12 cellular contexts compared by ENCODE assay signal in genomic region chr3:58350627-58351013, GRCh38. TPM values are rescaled to one million over a fixed set of nuclear protein-coding genes. Genes with fewer than 3 reads are reported as not detected.
DNase-seq lines count a peak whose midpoint lies in the region; ATAC-seq, FAIRE-seq and TF ChIP-seq lines count a peak whose summit lies in the region.
"Had no signal": no experiment of that assay in that cellular context is flagged by ENCODE, and none has a peak within 500 bp of the region (broad histone marks: within the 10 kb centered on the region; RNA-seq: fewer than 3 reads in every experiment).

No MANE protein-coding gene starts in this region.

- CTCF ChIA-PET in HCT116 (lab: Charles Lee): no interaction called here

- H3K9ac ChIP-seq in BLaER1 treated with 17β-estradiol and CSF1 and Interleukin-3, amounts not matched to agents 10 nM and 100 nM: peak overlapping the region; percentile 23 to 84 (median 77); a peak in 21 of 22 replicates
- H3K9ac ChIP-seq in HCT116 (ENCODE audit: low read length): no peak overlapping the region

- TF ChIP-seq POLR2A in HCT116 (IDR thresholded peaks at IDR 0.05; ENCODE audit: borderline replicate concordance, extremely low read depth, insufficient read depth, insufficient read length): no peak
- no peak for TF ChIP-seq POLR2A in GM12892 (IDR thresholded peaks at IDR 0.05; ENCODE audit: low read depth, low read length)

- H3K4me2 ChIP-seq in BLaER1 treated with 17β-estradiol and CSF1 and Interleukin-3, amounts not matched to agents 10 nM and 100 nM: peak overlapping the region; percentile 85 to 97 (median 94)
- H3K4me2 ChIP-seq in HCT116 (ENCODE audit: low read length): peak overlapping the region; percentile 22; the same call in 1 of the 2 replicates

- H3K79me2 ChIP-seq in HCT116 (ENCODE audit: insufficient read depth, low read length): no peaks in the 10 kb centered on the region

- H3K36me3 ChIP-seq in BLaER1 treated with 17β-estradiol and CSF1 and Interleukin-3, amounts not matched to agents 10 nM and 100 nM: peaks cover 5 to 45% (median 36%) of the 10 kb centered on the region in 11 experiments; a peak in 19 of 22 replicates
- H3K36me3 ChIP-seq in HCT116 (ENCODE audit: control insufficient read depth in 1 of 2, insufficient read depth in 2 of 2, low read length in 2 of 2): no peaks in the 10 kb centered on the region

- BruUV-seq in HCT116 (replicated peaks; lab: Mats Ljungman, UMichigan): no TSS peak

- POLR2A ChIA-PET in HCT116 (lab: Charles Lee): no interaction called here

- H3K36me3 Mint-ChIP-seq in T-helper 1 cell treated with Interleukin-12 subunit alpha and Interleukin-12 subunit beta and Interleukin-4 antibody, amounts not matched to agents 30 μg/mL and 1 μg/mL, for 36 hours (ENCODE audit: low read depth): peaks cover 16% of the 10 kb centered on the region

- no peaks in the 10 kb centered on the region for H3K27me3 ChIP-seq in BLaER1 treated with 17β-estradiol and CSF1 and Interleukin-3, amounts not matched to agents 10 nM and 100 nM
- no peaks in the 10 kb centered on the region for H3K27me3 ChIP-seq in HCT116 (ENCODE audit: insufficient read depth, low read length)

- intact Hi-C loops in HCT116 (cut with micrococcal nuclease): no loop called here

- H3K27ac Mint-ChIP-seq in T-helper 1 cell treated with Interleukin-12 subunit alpha and Interleukin-12 subunit beta and Interleukin-4 antibody, amounts not matched to agents 30 μg/mL and 1 μg/mL, for 36 hours: peak overlapping the region; percentile 91

- RAD21 ChIA-PET in HCT116 (lab: Charles Lee; ENCODE audit: low non-redundant PET in 1 of 2, low total read pairs in 2 of 2, uncharacterized antibody in 2 of 2, unreplicated experiment in 2 of 2): no interaction called here

- no peak for FAIRE-seq in GM12892 (lab: Jason Lieb, UNC)
- FAIRE-seq: H1, small intestine had no signal

- no peak for TF ChIP-seq CTCF in HCT116 (IDR thresholded peaks at IDR 0.05 in 2 of 3, conservative IDR thresholded peaks at IDR 0.05 in 1 of 3; ENCODE audit: borderline replicate concordance in 1 of 3, insufficient read depth in 1 of 3, low read depth in 2 of 3, low read length in 2 of 3)

- H3K27me3 Mint-ChIP-seq in T-helper 1 cell treated with Interleukin-12 subunit alpha and Interleukin-12 subunit beta and Interleukin-4 antibody, amounts not matched to agents 30 μg/mL and 1 μg/mL, for 36 hours (ENCODE audit: low read depth): no peaks in the 10 kb centered on the region
- H3K27me3 Mint-ChIP-seq: T-cell had no signal

- peaks cover 0 to 6% (median 0%) of the 10 kb centered on the region in 11 experiments; a peak in 3 of 22 replicates for H3K9me3 ChIP-seq in BLaER1 treated with 17β-estradiol and CSF1 and Interleukin-3, amounts not matched to agents 10 nM and 100 nM (replicated peaks in 1 of 11)
- no peaks in the 10 kb centered on the region for H3K9me3 ChIP-seq in HCT116 (ENCODE audit: control insufficient read depth in 1 of 2, insufficient read depth in 1 of 2, low read depth in 1 of 2, low read length in 2 of 2)

- H3K4me3 Mint-ChIP-seq in T-helper 1 cell treated with Interleukin-12 subunit alpha and Interleukin-12 subunit beta and Interleukin-4 antibody, amounts not matched to agents 30 μg/mL and 1 μg/mL, for 36 hours: peak overlapping the region; percentile 52
- H3K4me3 Mint-ChIP-seq: T-cell had no signal

- H2AFZ ChIP-seq in HCT116 (ENCODE audit: low read depth, low read length, poor library complexity, severe bottlenecking): no peak overlapping the region

- TF ChIP-seq RAD21 in HCT116 (IDR thresholded peaks at IDR 0.05; ENCODE audit: low read depth): no peak

- H3K4me3 ChIP-seq in BLaER1 treated with 17β-estradiol and CSF1 and Interleukin-3, amounts not matched to agents 10 nM and 100 nM: peak overlapping the region in 9 of 10 experiments; percentile 13 to 66 (median 50); a peak in 18 of 20 replicates
- H3K4me3 ChIP-seq in HCT116 (replicated peaks in 1 of 2; ENCODE audit: low read depth in 1 of 2, low read length in 2 of 2): no peak overlapping the region

- H3K27ac ChIP-seq in BLaER1 treated with 17β-estradiol and CSF1 and Interleukin-3, amounts not matched to agents 10 nM and 100 nM: peak overlapping the region; percentile 53 to 96 (median 89); a peak in 21 of 22 replicates
- H3K27ac ChIP-seq in HCT116 (ENCODE audit: low read depth, low read length): no peak overlapping the region

- H4K20me1 ChIP-seq in BLaER1 treated with 17β-estradiol and CSF1 and Interleukin-3, amounts not matched to agents 10 nM and 100 nM: peaks cover 0 to 77% (median 11%) of the 10 kb centered on the region in 11 experiments; a peak in 13 of 22 replicates
- H4K20me1 ChIP-seq in HCT116 (ENCODE audit: insufficient read depth): no peaks in the 10 kb centered on the region

- H3K9me3 Mint-ChIP-seq in T-helper 1 cell treated with Interleukin-12 subunit alpha and Interleukin-12 subunit beta and Interleukin-4 antibody, amounts not matched to agents 30 μg/mL and 1 μg/mL, for 36 hours: no peaks in the 10 kb centered on the region
- H3K9me3 Mint-ChIP-seq: T-cell had no signal

- H3K4me1 ChIP-seq in BLaER1 treated with 17β-estradiol and CSF1 and Interleukin-3, amounts not matched to agents 10 nM and 100 nM: peaks cover 89 to 99% (median 96%) of the 10 kb centered on the region in 10 experiments
- peaks cover 10 to 11% of the 10 kb centered on the region in 2 experiments; a peak in 3 of 4 replicates for H3K4me1 ChIP-seq in HCT116 (ENCODE audit: control insufficient read depth in 1 of 2, insufficient read depth in 2 of 2, low read length in 2 of 2)

- ATAC-seq in HCT116 (no peak), GM19328 (IDR thresholded peaks at IDR 0.05; ENCODE audit: unreplicated experiment) (no peak)

- DNase-seq in HCT116 (ENCODE audit: low read depth, low spot score) (no peak), iris pigment epithelial cell (ENCODE audit: low read depth) (peak; percentile 69), SW 1271 (lab: John Stamatoyannopoulos, UW) (no peak), RPMI8226 (no peak), GM12892 (ENCODE audit: insufficient read length) (no peak)
- DNase-seq: anterior cingulate cortex, T-cell had no signal

- peaks cover 73% of the 10 kb centered on the region for H3K4me1 Mint-ChIP-seq in T-helper 1 cell treated with Interleukin-12 subunit alpha and Interleukin-12 subunit beta and Interleukin-4 antibody, amounts not matched to agents 30 μg/mL and 1 μg/mL, for 36 hours (ENCODE audit: low read depth)

- no peaks in the 10 kb centered on the region for H3K9me2 ChIP-seq in HCT116 (ENCODE audit: insufficient read depth)

TF ChIP-seq in HCT116, 20 proteins besides CTCF, POLR2A, EP300 and RAD21 (continues in another document):
- TF ChIP-seq TCF7L2 (IDR thresholded peaks at IDR 0.05; ENCODE audit: borderline replicate concordance, extremely low read depth, insufficient read depth, insufficient read length) (no peak), MAX (IDR thresholded peaks at IDR 0.05) (no peak), EGR1 (IDR thresholded peaks at IDR 0.05; ENCODE audit: low read depth) (no peak), SRF (IDR thresholded peaks at IDR 0.05; ENCODE audit: low read depth) (no peak), EZH2phosphoT487 (IDR thresholded peaks at IDR 0.05; ENCODE audit: borderline replicate concordance) (no peak), YY1 (IDR thresholded peaks at IDR 0.05; ENCODE audit: extremely low read depth, insufficient replicate concordance, low read depth, low read length) (no peak), ZNF274 (IDR thresholded peaks at IDR 0.05; ENCODE audit: low read depth, low read length) (no peak), CBX3 (IDR thresholded peaks at IDR 0.05; ENCODE audit: low read depth) (no peak), POLR2AphosphoS5 (IDR thresholded peaks at IDR 0.05; ENCODE audit: low read depth, low read length) (no peak), ELF1 (IDR thresholded peaks at IDR 0.05; ENCODE audit: borderline replicate concordance, low read depth) (no peak), ATF3 (IDR thresholded peaks at IDR 0.05) (no peak), CEBPB (IDR thresholded peaks at IDR 0.05; ENCODE audit: low read depth) (no peak), ZFX (IDR thresholded peaks at IDR 0.05) (no peak), JUND (IDR thresholded peaks at IDR 0.05) (no peak), SP1 (IDR thresholded peaks at IDR 0.05; ENCODE audit: low read depth) (no peak), FOSL1 (IDR thresholded peaks at IDR 0.05; ENCODE audit: low read depth) (no peak), SIN3A (IDR thresholded peaks at IDR 0.05; ENCODE audit: low read depth) (no peak), EZH2 (IDR thresholded peaks at IDR 0.05) (no peak)
- TF ChIP-seq, protein P1, sequence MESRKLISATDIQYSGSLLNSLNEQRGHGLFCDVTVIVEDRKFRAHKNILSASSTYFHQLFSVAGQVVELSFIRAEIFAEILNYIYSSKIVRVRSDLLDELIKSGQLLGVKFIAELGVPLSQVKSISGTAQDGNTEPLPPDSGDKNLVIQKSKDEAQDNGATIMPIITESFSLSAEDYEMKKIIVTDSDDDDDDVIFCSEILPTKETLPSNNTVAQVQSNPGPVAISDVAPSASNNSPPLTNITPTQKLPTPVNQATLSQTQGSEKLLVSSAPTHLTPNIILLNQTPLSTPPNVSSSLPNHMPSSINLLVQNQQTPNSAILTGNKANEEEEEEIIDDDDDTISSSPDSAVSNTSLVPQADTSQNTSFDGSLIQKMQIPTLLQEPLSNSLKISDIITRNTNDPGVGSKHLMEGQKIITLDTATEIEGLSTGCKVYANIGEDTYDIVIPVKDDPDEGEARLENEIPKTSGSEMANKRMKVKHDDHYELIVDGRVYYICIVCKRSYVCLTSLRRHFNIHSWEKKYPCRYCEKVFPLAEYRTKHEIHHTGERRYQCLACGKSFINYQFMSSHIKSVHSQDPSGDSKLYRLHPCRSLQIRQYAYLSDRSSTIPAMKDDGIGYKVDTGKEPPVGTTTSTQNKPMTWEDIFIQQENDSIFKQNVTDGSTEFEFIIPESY (IDR thresholded peaks at IDR 0.05; ENCODE audit: extremely low read depth, insufficient replicate concordance, low read length): no peak

RNA-seq across cellular contexts. Expression of gene PXK, which starts 17.9 kb away (rescaled TPM):
- 10.2 TPM for total RNA-seq in HCT116 (2021; ENCODE audit: unreplicated experiment)
- 6.3 and 8.5 TPM in 2 replicates for polyA plus RNA-seq in HCT116 (2012)
- 15.3 TPM for polyA plus RNA-seq in GM12892 (2012; ENCODE audit: missing spikeins)

RNA-seq across cellular contexts. Expression of gene HTD2, which starts 44.3 kb away (rescaled TPM):
- 13.5 TPM for total RNA-seq in HCT116 (2021; ENCODE audit: unreplicated experiment)
- 4.9 and 6.0 TPM in 2 replicates for polyA plus RNA-seq in HCT116 (2012)
- 6.5 TPM for polyA plus RNA-seq in GM12892 (2012; ENCODE audit: missing spikeins)

RNA-seq across cellular contexts. Expression of gene RPP14, which starts 44.6 kb away (rescaled TPM):
- 22.4 TPM for total RNA-seq in HCT116 (2021; ENCODE audit: unreplicated experiment)
- 9.2 and 11.1 TPM in 2 replicates for polyA plus RNA-seq in HCT116 (2012)
- polyA plus RNA-seq in GM12892 (2012; ENCODE audit: missing spikeins): 7.8 TPM

Comparison
In these comparisons a context has a peak if more than half of its experiments do, and no peak if none do; other contexts are left out.
1. H3K4me3 ChIP-seq: peak in BLaER1 treated with 17β-estradiol and CSF1 and Interleukin-3, amounts not matched to agents 10 nM and 100 nM (9 of 10); none in HCT116 (0 of 2).